10 cellular contexts compared by ENCODE assay signal in the genomic region with DNA sequence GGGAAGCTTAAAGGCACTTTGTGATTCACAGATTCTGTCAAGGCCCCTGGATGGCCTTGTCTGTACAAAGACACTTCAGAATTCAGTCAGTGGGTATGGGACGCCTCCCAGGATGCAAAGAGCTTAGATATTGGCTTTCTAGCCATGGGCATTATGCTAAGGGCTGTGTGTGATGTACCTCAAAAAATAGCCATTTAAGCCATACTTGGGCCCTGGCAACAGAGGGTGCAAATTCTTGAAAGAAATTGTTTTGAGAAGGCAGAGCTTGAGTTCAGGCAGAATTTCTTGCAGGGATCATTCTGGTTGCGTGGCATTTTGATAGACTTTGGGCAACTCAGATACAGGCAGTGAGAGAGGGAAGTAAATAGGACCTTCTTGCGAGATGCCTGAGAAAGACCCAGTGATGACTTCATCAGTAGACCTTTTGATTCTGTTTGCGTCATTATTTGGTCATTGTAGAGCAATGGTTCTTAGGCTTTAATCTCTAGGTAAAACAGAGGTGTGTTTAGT. TPM values are rescaled to one million over a fixed set of nuclear protein-coding genes. Genes with fewer than 3 reads are reported as not detected.
DNase-seq lines count a peak whose midpoint lies in the region; ATAC-seq lines count a peak whose summit lies in the region.
"Had no signal": no experiment of that assay in that cellular context is flagged by ENCODE, and none has a peak within 500 bp of the region (broad histone marks: within the 10 kb centered on the region; RNA-seq: fewer than 3 reads in every experiment).

No MANE protein-coding gene starts in this region.

- intact Hi-C loops in activated T-helper 2 cell treated with anti-CD3 and anti-CD28 coated beads, Interferon-gamma antibody, Interleukin-2, Interleukin-4, amounts not matched to agents 10 μg/mL and 5 μg/mL and 100 μg/mL, durations not matched to agents 14 hours and 24 hours and 36 hours (cut with micrococcal nuclease) = loop anchor here (1.0 to 5.0 kb wide), 7 partner anchors 10 to 348 kb away; no protein-coding TSS in a partner anchor
- intact Hi-C loops in naive thymus-derived CD4-positive, alpha-beta T cell (cut with micrococcal nuclease) = loop anchor here (2.0 to 10.0 kb wide), 6 partner anchors 13 to 1935 kb away; partner anchors contain the start of genes LSM11 (in 1 of the 2) and RNF145 (in 1 of the 2)

- H3K36me3 ChIP-seq in CD4-positive, CD25-positive, alpha-beta regulatory T cell (ENCODE audit: control insufficient read depth, insufficient read depth, low read length) = peaks cover 2% of the 10 kb centered on the region
- no peaks in the 10 kb centered on the region for H3K36me3 ChIP-seq in naive thymus-derived CD4-positive, alpha-beta T cell (ENCODE audit: control insufficient read depth in 2 of 3, insufficient read depth in 3 of 3, low read length in 3 of 3)

- peak overlapping the region; percentile 77 to 97 (median 94) for H3K4me3 Mint-ChIP-seq in CD4-positive, CD25-positive, alpha-beta regulatory T cell
- peak overlapping the region; percentile 48 to 87 (median 78) for H3K4me3 Mint-ChIP-seq in IgD-negative memory B cell
- peak overlapping the region; percentile 74 for H3K4me3 Mint-ChIP-seq in activated T-helper 2 cell treated with anti-CD3 and anti-CD28 coated beads, Interferon-gamma antibody, Interleukin-2, Interleukin-4, amounts not matched to agents 10 μg/mL and 5 μg/mL and 100 μg/mL, durations not matched to agents 14 hours and 24 hours and 36 hours (ENCODE audit: low read depth)
- H3K4me3 Mint-ChIP-seq in naive thymus-derived CD4-positive, alpha-beta T cell = peak overlapping the region; percentile 81 to 99 (median 91)
- H3K4me3 Mint-ChIP-seq: nephron had no signal

- POLR2A ChIA-PET in naive thymus-derived CD4-positive, alpha-beta T cell (lab: Charles Lee) = interaction anchor here (0.7 to 14.7 kb wide), 11 partner anchors 9 to 127 kb away, joined by 3 to 200 read pairs (median 4); partner anchors contain the start of gene MED7

- DNase-seq in CD4-positive, CD25-positive, alpha-beta regulatory T cell = no peak
- DNase-seq in activated T-helper 2 cell treated with anti-CD3 and anti-CD28 coated beads, Interferon-gamma antibody, Interleukin-2, Interleukin-4, amounts not matched to agents 10 μg/mL and 5 μg/mL and 100 μg/mL, durations not matched to agents 14 hours and 24 hours and 36 hours (ENCODE audit: low spot score) = no peak
- DNase-seq in naive thymus-derived CD4-positive, alpha-beta T cell = no peak
- DNase-seq in RKO (ENCODE audit: low spot score) = no peak
- no peak for DNase-seq in nucleus accumbens (lab: John Stamatoyannopoulos, UW)
- no peak for DNase-seq in DMS 273 treated with DMSO at 0.1 percent for 48 hours (lab: John Stamatoyannopoulos, UW)
- DNase-seq: NCI-H2081 had no signal

- H3K4me1 Mint-ChIP-seq in CD4-positive, CD25-positive, alpha-beta regulatory T cell = peaks cover 29 to 88% (median 72%) of the 10 kb centered on the region in 4 donors
- peaks cover 60 to 68% (median 66%) of the 10 kb centered on the region in 3 donors for H3K4me1 Mint-ChIP-seq in IgD-negative memory B cell
- H3K4me1 Mint-ChIP-seq in activated T-helper 2 cell treated with anti-CD3 and anti-CD28 coated beads, Interferon-gamma antibody, Interleukin-2, Interleukin-4, amounts not matched to agents 10 μg/mL and 5 μg/mL and 100 μg/mL, durations not matched to agents 14 hours and 24 hours and 36 hours (ENCODE audit: low read depth) = peaks cover 78% of the 10 kb centered on the region
- H3K4me1 Mint-ChIP-seq in naive thymus-derived CD4-positive, alpha-beta T cell = peaks cover 61 to 88% (median 83%) of the 10 kb centered on the region in 7 donors

- peaks cover 25% of the 10 kb centered on the region for H3K36me3 Mint-ChIP-seq in CD4-positive, CD25-positive, alpha-beta regulatory T cell
- H3K36me3 Mint-ChIP-seq in IgD-negative memory B cell = peaks cover 14% of the 10 kb centered on the region
- peaks cover 42% of the 10 kb centered on the region for H3K36me3 Mint-ChIP-seq in activated T-helper 2 cell treated with anti-CD3 and anti-CD28 coated beads, Interferon-gamma antibody, Interleukin-2, Interleukin-4, amounts not matched to agents 10 μg/mL and 5 μg/mL and 100 μg/mL, durations not matched to agents 14 hours and 24 hours and 36 hours (ENCODE audit: low read depth)
- peaks cover 0 to 52% (median 23%) of the 10 kb centered on the region in 5 donors for H3K36me3 Mint-ChIP-seq in naive thymus-derived CD4-positive, alpha-beta T cell

- H3K9me3 ChIP-seq in CD4-positive, CD25-positive, alpha-beta regulatory T cell (ENCODE audit: control insufficient read depth in 2 of 2, low read length in 2 of 2) = no peaks in the 10 kb centered on the region
- H3K9me3 ChIP-seq in naive thymus-derived CD4-positive, alpha-beta T cell (ENCODE audit: control insufficient read depth in 2 of 3, low read length in 3 of 3) = no peaks in the 10 kb centered on the region

- peak overlapping the region; percentile 91 for H3K4me3 ChIP-seq in CD4-positive, CD25-positive, alpha-beta regulatory T cell (ENCODE audit: low read depth, low read length)
- H3K4me3 ChIP-seq in naive thymus-derived CD4-positive, alpha-beta T cell (ENCODE audit: low read length) = peak overlapping the region; percentile 39

- CTCF ChIA-PET in naive thymus-derived CD4-positive, alpha-beta T cell (lab: Charles Lee) = interaction anchor here (1.0 kb wide), 1 partner anchor 127 kb away, joined by 3 read pairs; the partner anchor contains the start of gene MED7

- H3K27ac ChIP-seq in CD4-positive, CD25-positive, alpha-beta regulatory T cell (ENCODE audit: insufficient read depth, low read length, poor library complexity, severe bottlenecking) = peak overlapping the region; percentile 97
- peak overlapping the region; percentile 84 for H3K27ac ChIP-seq in naive thymus-derived CD4-positive, alpha-beta T cell (ENCODE audit: low read depth, low read length)

- no peaks in the 10 kb centered on the region for H3K27me3 Mint-ChIP-seq in CD4-positive, CD25-positive, alpha-beta regulatory T cell
- H3K27me3 Mint-ChIP-seq in IgD-negative memory B cell = no peaks in the 10 kb centered on the region
- H3K27me3 Mint-ChIP-seq in activated T-helper 2 cell treated with anti-CD3 and anti-CD28 coated beads, Interferon-gamma antibody, Interleukin-2, Interleukin-4, amounts not matched to agents 10 μg/mL and 5 μg/mL and 100 μg/mL, durations not matched to agents 14 hours and 24 hours and 36 hours (ENCODE audit: low read depth) = no peaks in the 10 kb centered on the region
- H3K27me3 Mint-ChIP-seq in naive thymus-derived CD4-positive, alpha-beta T cell = no peaks in the 10 kb centered on the region

- no peak for ATAC-seq in CD4-positive, CD25-positive, alpha-beta regulatory T cell (ENCODE audit: low read depth in 2 of 2)
- ATAC-seq in naive thymus-derived CD4-positive, alpha-beta T cell = no peak
- no peak for ATAC-seq in GM18502 (IDR thresholded peaks at IDR 0.05; ENCODE audit: poor library complexity, unreplicated experiment)

- no peaks in the 10 kb centered on the region for H3K9me3 Mint-ChIP-seq in CD4-positive, CD25-positive, alpha-beta regulatory T cell
- H3K9me3 Mint-ChIP-seq in IgD-negative memory B cell = no peaks in the 10 kb centered on the region
- no peaks in the 10 kb centered on the region for H3K9me3 Mint-ChIP-seq in activated T-helper 2 cell treated with anti-CD3 and anti-CD28 coated beads, Interferon-gamma antibody, Interleukin-2, Interleukin-4, amounts not matched to agents 10 μg/mL and 5 μg/mL and 100 μg/mL, durations not matched to agents 14 hours and 24 hours and 36 hours
- peaks cover 0 to 3% (median 0%) of the 10 kb centered on the region in 11 donors for H3K9me3 Mint-ChIP-seq in naive thymus-derived CD4-positive, alpha-beta T cell
- H3K9me3 Mint-ChIP-seq: nephron had no signal

- no peaks in the 10 kb centered on the region for H3K27me3 ChIP-seq in CD4-positive, CD25-positive, alpha-beta regulatory T cell (ENCODE audit: control insufficient read depth, insufficient read depth, low read length)
- H3K27me3 ChIP-seq in naive thymus-derived CD4-positive, alpha-beta T cell (ENCODE audit: control insufficient read depth in 2 of 2, insufficient read depth in 2 of 2, low read length in 2 of 2) = no peaks in the 10 kb centered on the region

- H3K27ac Mint-ChIP-seq in CD4-positive, CD25-positive, alpha-beta regulatory T cell = peak overlapping the region; percentile 92 to 100 (median 96)
- peak overlapping the region; percentile 94 to 99 (median 99) for H3K27ac Mint-ChIP-seq in IgD-negative memory B cell
- H3K27ac Mint-ChIP-seq in activated T-helper 2 cell treated with anti-CD3 and anti-CD28 coated beads, Interferon-gamma antibody, Interleukin-2, Interleukin-4, amounts not matched to agents 10 μg/mL and 5 μg/mL and 100 μg/mL, durations not matched to agents 14 hours and 24 hours and 36 hours = peak overlapping the region; percentile 99
- H3K27ac Mint-ChIP-seq in naive thymus-derived CD4-positive, alpha-beta T cell = peak overlapping the region; percentile 95 to 100 (median 99)
- H3K27ac Mint-ChIP-seq: nephron had no signal

- H3K4me1 ChIP-seq in CD4-positive, CD25-positive, alpha-beta regulatory T cell (ENCODE audit: control insufficient read depth, insufficient read depth, low read length, poor library complexity, severe bottlenecking) = peaks cover 94% of the 10 kb centered on the region
- H3K4me1 ChIP-seq in naive thymus-derived CD4-positive, alpha-beta T cell (ENCODE audit: control insufficient read depth in 2 of 2, insufficient read depth in 2 of 2, low read length in 2 of 2) = peaks cover 67 to 75% of the 10 kb centered on the region in 2 donors

RNA-seq across cellular contexts. Expression of gene CYFIP2, which starts 3.9 kb away (rescaled TPM):
- total RNA-seq in CD4-positive, CD25-positive, alpha-beta regulatory T cell = 357 TPM
- polyA plus RNA-seq in CD4-positive, CD25-positive, alpha-beta regulatory T cell = 100 to 1,000 TPM; 332 to 383 (median 360) TPM
- polyA plus RNA-seq in IgD-negative memory B cell = 366 TPM
- 171 and 182 TPM in 2 replicates for total RNA-seq in activated T-helper 2 cell treated with anti-CD3 and anti-CD28 coated beads, Interferon-gamma antibody, Interleukin-2, Interleukin-4, amounts not matched to agents 10 μg/mL and 5 μg/mL and 100 μg/mL, durations not matched to agents 14 hours and 24 hours and 36 hours
- 100 to 1,000 TPM; 386 to 449 (median 401) TPM for total RNA-seq in naive thymus-derived CD4-positive, alpha-beta T cell
- 100 to 1,000 TPM; 522 to 755 TPM for polyA plus RNA-seq in naive thymus-derived CD4-positive, alpha-beta T cell
